ENCODE assay signal across 1 cellular context in the genomic region with DNA sequence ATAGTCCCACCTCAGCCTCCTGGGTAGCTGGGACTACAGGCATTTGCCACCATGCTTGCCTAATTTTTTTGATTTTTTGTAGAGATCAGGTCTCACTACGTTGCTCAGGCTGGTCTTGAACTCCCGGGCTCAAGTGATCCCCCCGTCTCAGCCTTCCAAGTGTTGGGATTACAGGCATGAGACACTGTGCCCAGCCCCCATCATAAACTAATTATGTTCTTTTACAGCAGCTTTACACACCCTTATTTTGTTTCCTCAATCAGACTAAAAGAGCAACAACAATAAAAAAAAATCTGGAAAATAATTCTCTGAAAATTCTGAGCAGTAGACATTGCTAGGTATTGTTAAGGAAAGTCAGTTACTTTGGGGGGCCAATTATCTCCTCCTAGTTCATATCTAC.
TF ChIP-seq lines count a peak whose summit lies in the region.

No MANE protein-coding gene starts in this region.

TF ChIP-seq in SK-N-SH, 30 proteins besides CTCF, POLR2A, EP300 and RAD21 (continued from another document):
- TF ChIP-seq, protein P1, sequence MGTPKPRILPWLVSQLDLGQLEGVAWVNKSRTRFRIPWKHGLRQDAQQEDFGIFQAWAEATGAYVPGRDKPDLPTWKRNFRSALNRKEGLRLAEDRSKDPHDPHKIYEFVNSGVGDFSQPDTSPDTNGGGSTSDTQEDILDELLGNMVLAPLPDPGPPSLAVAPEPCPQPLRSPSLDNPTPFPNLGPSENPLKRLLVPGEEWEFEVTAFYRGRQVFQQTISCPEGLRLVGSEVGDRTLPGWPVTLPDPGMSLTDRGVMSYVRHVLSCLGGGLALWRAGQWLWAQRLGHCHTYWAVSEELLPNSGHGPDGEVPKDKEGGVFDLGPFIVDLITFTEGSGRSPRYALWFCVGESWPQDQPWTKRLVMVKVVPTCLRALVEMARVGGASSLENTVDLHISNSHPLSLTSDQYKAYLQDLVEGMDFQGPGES (IDR thresholded peaks at IDR 0.05; ENCODE audit: low read depth, low read length), result no peak
- no peak for TF ChIP-seq EZH2phosphoT487 (IDR thresholded peaks at IDR 0.05; ENCODE audit: borderline replicate concordance, low read depth)
- no peak for TF ChIP-seq SIN3A (IDR thresholded peaks at IDR 0.05; ENCODE audit: borderline replicate concordance, low read depth, low read length)
- no peak for TF ChIP-seq JUND (IDR thresholded peaks at IDR 0.05)
- no peak for TF ChIP-seq RFX5 (IDR thresholded peaks at IDR 0.05; ENCODE audit: low read length)
- TF ChIP-seq RCOR1 (IDR thresholded peaks at IDR 0.05; ENCODE audit: low read length), result no peak
- TF ChIP-seq, protein P2, sequence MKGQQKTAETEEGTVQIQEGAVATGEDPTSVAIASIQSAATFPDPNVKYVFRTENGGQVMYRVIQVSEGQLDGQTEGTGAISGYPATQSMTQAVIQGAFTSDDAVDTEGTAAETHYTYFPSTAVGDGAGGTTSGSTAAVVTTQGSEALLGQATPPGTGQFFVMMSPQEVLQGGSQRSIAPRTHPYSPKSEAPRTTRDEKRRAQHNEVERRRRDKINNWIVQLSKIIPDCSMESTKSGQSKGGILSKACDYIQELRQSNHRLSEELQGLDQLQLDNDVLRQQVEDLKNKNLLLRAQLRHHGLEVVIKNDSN (IDR thresholded peaks at IDR 0.05; ENCODE audit: borderline replicate concordance, low read depth), result no peak
- TF ChIP-seq, protein P3, sequence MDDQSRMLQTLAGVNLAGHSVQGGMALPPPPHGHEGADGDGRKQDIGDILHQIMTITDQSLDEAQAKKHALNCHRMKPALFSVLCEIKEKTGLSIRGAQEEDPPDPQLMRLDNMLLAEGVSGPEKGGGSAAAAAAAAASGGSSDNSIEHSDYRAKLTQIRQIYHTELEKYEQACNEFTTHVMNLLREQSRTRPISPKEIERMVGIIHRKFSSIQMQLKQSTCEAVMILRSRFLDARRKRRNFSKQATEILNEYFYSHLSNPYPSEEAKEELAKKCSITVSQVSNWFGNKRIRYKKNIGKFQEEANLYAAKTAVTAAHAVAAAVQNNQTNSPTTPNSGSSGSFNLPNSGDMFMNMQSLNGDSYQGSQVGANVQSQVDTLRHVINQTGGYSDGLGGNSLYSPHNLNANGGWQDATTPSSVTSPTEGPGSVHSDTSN (IDR thresholded peaks at IDR 0.05), result no peak
